Comparison of ENCODE assay signal across 1 cellular context in the genomic region with DNA sequence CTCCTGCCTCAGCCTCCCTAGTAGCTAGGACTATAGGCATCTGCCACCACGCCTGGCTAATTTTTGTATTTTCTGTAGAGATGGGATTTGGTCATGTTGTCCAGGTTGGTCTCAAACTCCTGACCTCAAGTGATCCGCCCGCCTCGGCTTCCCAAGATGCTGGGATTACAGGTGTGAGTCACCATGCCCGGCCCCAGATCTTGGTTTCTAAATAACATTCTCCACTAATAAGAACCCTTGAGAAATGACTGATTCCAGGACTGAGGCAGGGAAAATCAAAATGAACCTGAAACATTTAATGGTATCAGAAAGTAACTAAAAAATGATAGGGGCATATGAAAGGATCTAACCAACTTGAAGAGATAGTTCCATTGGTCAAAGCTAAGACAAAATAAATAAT.
TF ChIP-seq lines count a peak whose summit lies in the region.

No MANE protein-coding gene starts in this region.

TF ChIP-seq in endothelial cell of umbilical vein, 7 proteins besides CTCF, POLR2A, EP300 and RAD21 (continued from another document):
- TF ChIP-seq, protein P1, sequence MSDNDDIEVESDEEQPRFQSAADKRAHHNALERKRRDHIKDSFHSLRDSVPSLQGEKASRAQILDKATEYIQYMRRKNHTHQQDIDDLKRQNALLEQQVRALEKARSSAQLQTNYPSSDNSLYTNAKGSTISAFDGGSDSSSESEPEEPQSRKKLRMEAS (IDR thresholded peaks at IDR 0.05; ENCODE audit: insufficient read depth, insufficient read length) = no peak
- TF ChIP-seq MYC (IDR thresholded peaks at IDR 0.05; ENCODE audit: low read depth, low read length) = no peak
